In the genomic region with DNA sequence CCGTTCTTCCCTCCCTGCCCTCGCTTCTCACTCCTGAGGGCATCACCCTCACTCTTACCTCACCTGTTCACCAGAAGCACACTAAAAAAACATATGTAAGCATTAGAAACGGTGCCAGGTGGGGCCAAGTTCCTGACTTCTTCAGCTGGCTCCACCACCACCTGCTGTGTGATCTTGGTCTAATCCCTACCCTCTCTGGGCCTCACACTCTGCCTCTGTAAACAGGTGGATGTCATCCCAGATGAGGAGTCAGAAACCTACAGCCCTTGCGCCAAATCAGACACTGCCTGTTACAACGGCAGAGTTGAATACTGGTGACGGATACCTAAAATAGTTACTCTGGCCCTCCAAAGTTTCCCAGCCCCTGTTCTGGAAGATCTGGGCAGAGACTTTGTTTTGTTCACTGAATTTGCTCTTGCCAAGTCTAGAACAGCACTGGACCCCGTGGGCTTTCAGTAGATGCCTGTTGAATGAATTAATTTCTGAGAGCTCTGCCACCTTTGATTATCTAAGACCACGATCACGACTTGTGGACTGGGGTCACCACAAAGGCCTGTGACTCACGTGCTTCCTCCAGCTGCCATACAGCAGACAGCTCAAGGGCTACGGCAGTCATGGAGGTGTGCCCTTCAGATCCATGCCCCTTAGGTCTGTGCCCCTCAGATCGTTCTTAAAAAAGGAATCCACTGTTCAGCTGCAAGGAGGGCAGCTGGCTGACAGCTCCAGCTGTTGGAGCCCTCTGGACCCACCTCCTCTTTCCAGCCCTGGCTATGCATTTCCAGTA, we compare ENCODE assay signal across 22 cellular contexts.
DNase-seq lines count a peak whose midpoint lies in the region; ATAC-seq, FAIRE-seq and TF ChIP-seq lines count a peak whose summit lies in the region.
"Had no signal": no experiment of that assay in that cellular context is flagged by ENCODE, and none has a peak within 500 bp of the region (broad histone marks: within the 10 kb centered on the region; RNA-seq: fewer than 3 reads in every experiment).

No MANE protein-coding gene starts in this region.

- H3K36me3 ChIP-seq in DND-41 (ENCODE audit: insufficient read depth, low read length) (no peaks in the 10 kb centered on the region), SJCRH30 (no peaks in the 10 kb centered on the region), neural progenitor cell (no peaks in the 10 kb centered on the region)
- H3K36me3 ChIP-seq: BLaER1 had no signal

- H3K79me2 ChIP-seq in DND-41 (ENCODE audit: insufficient read depth, low read length), result no peaks in the 10 kb centered on the region
- no peaks in the 10 kb centered on the region for H3K79me2 ChIP-seq in neural progenitor cell (ENCODE audit: low read depth)

- H3K9me3 ChIP-seq in DND-41 (ENCODE audit: insufficient read depth, low read length, severe bottlenecking) (no peaks in the 10 kb centered on the region), SJCRH30 (replicated peaks) (no peaks in the 10 kb centered on the region), neural progenitor cell (ENCODE audit: low read depth) (no peaks in the 10 kb centered on the region)

- no peak overlapping the region for H2AFZ ChIP-seq in DND-41 (ENCODE audit: low read depth, low read length)
- H2AFZ ChIP-seq in neural progenitor cell (replicated peaks), result no peak overlapping the region
- H2AFZ ChIP-seq: GM23248 had no signal

- H3K4me3 ChIP-seq in DND-41 (ENCODE audit: low read depth in 1 of 2, low read length in 2 of 2) (no peak overlapping the region), SJCRH30 (no peak overlapping the region), neural progenitor cell (no peak overlapping the region)
- H3K4me3 ChIP-seq: BLaER1, GM23248 had no signal

- H3K4me1 Mint-ChIP-seq in neural progenitor cell, result peaks cover 21% of the 10 kb centered on the region
- H3K4me1 Mint-ChIP-seq: CD4-positive, CD25-positive, alpha-beta regulatory T cell had no signal

- no peaks in the 10 kb centered on the region for H3K9me3 Mint-ChIP-seq in neural progenitor cell

- no peak overlapping the region for H3K27ac ChIP-seq in DND-41 (ENCODE audit: low read length)
- H3K27ac ChIP-seq in SJCRH30, result no peak overlapping the region
- no peak overlapping the region for H3K27ac ChIP-seq in neural progenitor cell
- H3K27ac ChIP-seq: BLaER1, GM23248 had no signal

- H3K4me2 ChIP-seq in DND-41 (ENCODE audit: insufficient read depth, low read length), result no peak overlapping the region
- H3K4me2 ChIP-seq in neural progenitor cell, result no peak overlapping the region
- H3K4me2 ChIP-seq: BLaER1 had no signal

- TF ChIP-seq CTCF in DND-41 (IDR thresholded peaks at IDR 0.05; ENCODE audit: borderline replicate concordance, extremely low read depth, low read length, poor library complexity, severe bottlenecking), result no peak
- no peak for TF ChIP-seq CTCF in neural progenitor cell (IDR thresholded peaks at IDR 0.05)

- DNase-seq in DND-41, result peak; percentile 42
- peak; percentile 31 for DNase-seq in ELR (ENCODE audit: low read depth)
- DNase-seq in SJCRH30, result peak; percentile 9 to 27
- DNase-seq in neural progenitor cell (ENCODE audit: low spot score), result no peak
- no peak for DNase-seq in frontal cortex (ENCODE audit: low spot score in 2 of 2)
- DNase-seq in SW 1271 (lab: John Stamatoyannopoulos, UW), result no peak
- DNase-seq: CD4-positive, CD25-positive, alpha-beta regulatory T cell; DMS153; GM23248; H7; NCI-H1092 treated with DMSO at 0.1 percent for 48 hours; NCI-H1436; NCI-H187; NCI-H446; NCI-H524 treated with DMSO at 0.1 percent for 48 hours; NCI-H774; RPMI8226; SHP77 had no signal

- H3K27me3 ChIP-seq in DND-41 (ENCODE audit: insufficient read depth, low read length, poor library complexity) (no peaks in the 10 kb centered on the region), SJCRH30 (no peaks in the 10 kb centered on the region), neural progenitor cell (no peaks in the 10 kb centered on the region)
- H3K27me3 ChIP-seq: BLaER1 had no signal

- ATAC-seq in DND-41 (ENCODE audit: insufficient read depth, low read depth) (peak; percentile 80), HG03439 (IDR thresholded peaks at IDR 0.05; ENCODE audit: unreplicated experiment) (no peak), HG03521 (IDR thresholded peaks at IDR 0.05; ENCODE audit: unreplicated experiment) (no peak)

- H3K9ac ChIP-seq in DND-41 (ENCODE audit: low read depth, low read length) (no peak overlapping the region), neural progenitor cell (no peak overlapping the region)
- H3K9ac ChIP-seq: BLaER1, GM23248 had no signal

- H4K20me1 ChIP-seq in DND-41 (ENCODE audit: insufficient read depth, low read length) (no peaks in the 10 kb centered on the region), neural progenitor cell (ENCODE audit: low read depth) (no peaks in the 10 kb centered on the region)
- H4K20me1 ChIP-seq: BLaER1 had no signal

- H3K27ac Mint-ChIP-seq in neural progenitor cell, result no peak overlapping the region
- H3K27ac Mint-ChIP-seq: CD4-positive, CD25-positive, alpha-beta regulatory T cell had no signal

- no peak for FAIRE-seq in frontal cortex (lab: Jason Lieb, UNC)
- FAIRE-seq: GM19239 had no signal

- H3K4me3 Mint-ChIP-seq in neural progenitor cell, result peak overlapping the region; percentile 11

- H3K27me3 Mint-ChIP-seq in neural progenitor cell (ENCODE audit: insufficient read depth, low read depth), result peaks cover 12% of the 10 kb centered on the region
- H3K27me3 Mint-ChIP-seq: CD4-positive, CD25-positive, alpha-beta regulatory T cell had no signal

- H3K4me1 ChIP-seq in DND-41 (ENCODE audit: insufficient read depth, low read length) (peaks cover 2% of the 10 kb centered on the region; the same call in 1 of the 2 replicates), SJCRH30 (peaks cover 10% of the 10 kb centered on the region), neural progenitor cell (peaks cover 17% of the 10 kb centered on the region)

- peaks cover 15% of the 10 kb centered on the region for H3F3A ChIP-seq in neural progenitor cell (ENCODE audit: low read depth)

- no peaks in the 10 kb centered on the region for H3K36me3 Mint-ChIP-seq in neural progenitor cell
- H3K36me3 Mint-ChIP-seq: CD4-positive, CD25-positive, alpha-beta regulatory T cell had no signal

Comparison
In these comparisons a context has a peak if more than half of its experiments do, and no peak if none do; other contexts are left out.
1. DNase-seq: peak in DND-41 (single experiment), ELR (single experiment) and SJCRH30 (2 of 2); none in neural progenitor cell (single experiment), frontal cortex (0 of 2) and SW 1271 (0 of 2).